In the genomic region with DNA sequence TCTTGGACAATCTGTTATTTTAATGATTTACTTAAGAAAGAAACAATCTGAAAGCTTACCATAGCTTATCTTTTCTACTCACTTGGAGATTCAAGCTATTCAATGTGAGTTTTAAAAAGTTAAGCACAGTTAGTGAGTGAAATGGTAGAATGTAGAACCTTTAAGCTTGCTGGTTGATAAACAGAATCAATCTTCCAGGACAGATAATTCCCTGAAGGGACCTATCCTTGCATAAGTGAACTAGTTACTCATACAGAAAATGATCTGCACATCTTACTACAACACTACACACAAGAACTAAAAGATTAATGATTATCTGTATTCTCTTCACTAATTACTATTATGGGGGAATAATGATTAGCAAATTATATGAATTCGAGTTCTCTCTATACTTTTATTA, we compare ENCODE assay signal across 14 cellular contexts.
DNase-seq lines count a peak whose midpoint lies in the region; ATAC-seq, FAIRE-seq and TF ChIP-seq lines count a peak whose summit lies in the region.
"Had no signal": no experiment of that assay in that cellular context is flagged by ENCODE, and none has a peak within 500 bp of the region (broad histone marks: within the 10 kb centered on the region; RNA-seq: fewer than 3 reads in every experiment).

No MANE protein-coding gene starts in this region.

- H3K4me3 ChIP-seq in AG10803 (ENCODE audit: low read length) = no peak overlapping the region
- no peak overlapping the region for H3K4me3 ChIP-seq in OCI-LY7 (ENCODE audit: low read depth, low read length, poor library complexity, severe bottlenecking)
- no peak overlapping the region for H3K4me3 ChIP-seq in skeletal muscle cell (ENCODE audit: low read depth, low read length)

- intact Hi-C loops in OCI-LY7 (cut with micrococcal nuclease; ENCODE audit: unreplicated experiment) = no loop called here

- CTCF ChIA-PET in OCI-LY7 (lab: Charles Lee; ENCODE audit: unreplicated experiment) = interaction anchor here (0.9 to 1.4 kb wide), 3 partner anchors 18 to 28 kb away, joined by 3 to 4 read pairs (median 4); no protein-coding TSS in a partner anchor

- H3K4me2 ChIP-seq in OCI-LY7 (ENCODE audit: low read length) = no peak overlapping the region

- TF ChIP-seq CTCF in AG10803 (conservative IDR thresholded peaks at IDR 0.05; ENCODE audit: low read length) (no peak), OCI-LY7 (conservative IDR thresholded peaks at IDR 0.05; ENCODE audit: low read length) (no peak), D721Med (IDR thresholded peaks at IDR 0.05; ENCODE audit: insufficient read depth, missing control alignments) (no peak)

- DNase-seq in AG10803 (ENCODE audit: low read depth) (peak; percentile 15), OCI-LY7 (ENCODE audit: low spot score) (no peak), fibroblast of peridontal ligament (ENCODE audit: extremely low read depth) (peak; percentile 37), skeletal muscle cell (ENCODE audit: low read depth) (peak; percentile 62), D721Med (ENCODE audit: insufficient read length, low spot score) (no peak), OCI-M1 (lab: John Stamatoyannopoulos, UW) (no peak)
- DNase-seq: 8988T; C1 segment of cervical spinal cord; Calu3; CD4-positive, alpha-beta T cell; DMS79; HCEC 1CT; HFFc6 had no signal

- H2AFZ ChIP-seq in OCI-LY7 (ENCODE audit: low read length) = peak overlapping the region; percentile 33; the same call in 1 of the 2 replicates

- H3K9me2 ChIP-seq in OCI-LY7 (ENCODE audit: insufficient read depth, low read length) = no peaks in the 10 kb centered on the region

- H3K36me3 ChIP-seq in OCI-LY7 (ENCODE audit: insufficient read depth, low read length) = no peaks in the 10 kb centered on the region

- no TSS peak for BruUV-seq in OCI-LY7 (replicated peaks; lab: Mats Ljungman, UMichigan)

- TF ChIP-seq POLR2A in GM18505 (IDR thresholded peaks at IDR 0.05; ENCODE audit: borderline replicate concordance, extremely low read depth, insufficient read depth, insufficient read length) = no peak

- no peak for ATAC-seq in GM18505 (IDR thresholded peaks at IDR 0.05; ENCODE audit: unreplicated experiment)

- H4K20me1 ChIP-seq in OCI-LY7 (ENCODE audit: insufficient read depth, low read length) = no peaks in the 10 kb centered on the region

- H3K4me1 ChIP-seq in OCI-LY7 (ENCODE audit: insufficient read depth, low read length, poor library complexity, severe bottlenecking) = peaks cover 46% of the 10 kb centered on the region

- POLR2A ChIA-PET in OCI-LY7 (lab: Charles Lee) = interaction anchor here (0.6 to 14.8 kb wide), 14 partner anchors 10 to 1469 kb away, joined by 3 to 224 read pairs (median 4); no protein-coding TSS in a partner anchor

- H3K27ac ChIP-seq in OCI-LY7 (ENCODE audit: low read depth, low read length, poor library complexity, severe bottlenecking) = no peak overlapping the region

- H3K79me2 ChIP-seq in OCI-LY7 (ENCODE audit: insufficient read depth, low read depth, low read length) = no peaks in the 10 kb centered on the region

- H3K9me3 ChIP-seq in OCI-LY7 (ENCODE audit: low read length) = no peaks in the 10 kb centered on the region

- FAIRE-seq in D721Med (lab: Jason Lieb, UNC) = no peak

Comparison
In these comparisons a context has a peak if more than half of its experiments do, and no peak if none do; other contexts are left out.
1. DNase-seq: peak in AG10803 (single experiment), fibroblast of peridontal ligament (single experiment) and skeletal muscle cell (single experiment); none in OCI-LY7 (single experiment), D721Med (single experiment) and OCI-M1 (single experiment).